ENCODE assay signal across 11 cellular contexts in the genomic region with DNA sequence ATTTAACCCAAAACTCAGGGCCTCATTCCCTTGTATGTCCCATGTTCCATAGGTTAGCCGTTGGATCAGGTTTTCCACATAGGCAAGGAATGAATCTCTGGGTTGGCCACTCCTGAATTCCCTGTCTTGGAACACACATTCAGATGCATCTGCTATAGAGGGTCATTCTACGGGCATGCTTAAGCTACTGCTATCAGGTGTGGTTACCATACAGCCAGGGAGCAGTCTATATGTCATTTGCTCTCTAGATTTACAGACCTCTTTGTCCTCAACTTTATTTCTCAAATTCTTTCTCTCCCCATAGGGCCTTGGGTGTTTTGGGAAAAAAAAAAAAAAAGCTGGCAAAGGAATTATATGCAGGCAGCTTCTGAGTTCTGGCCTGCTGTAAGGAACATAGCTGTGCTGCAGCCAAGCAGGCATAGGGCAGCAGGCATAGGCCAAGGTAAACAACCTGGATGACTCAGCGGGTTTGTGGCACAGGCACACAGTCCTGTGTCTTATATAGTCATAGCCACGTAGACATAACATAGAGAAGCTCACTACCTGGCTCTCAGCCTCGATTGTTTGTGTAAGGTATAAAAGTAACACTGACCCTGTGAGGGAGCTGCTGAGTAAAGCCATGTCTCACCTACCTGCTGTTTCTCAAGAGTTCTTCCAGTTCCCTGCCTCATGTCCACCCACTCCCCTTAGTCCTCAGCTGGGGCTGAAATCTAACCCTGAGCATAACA.
DNase-seq lines count a peak whose midpoint lies in the region; ATAC-seq and TF ChIP-seq lines count a peak whose summit lies in the region.
"Had no signal": no experiment of that assay in that cellular context is flagged by ENCODE, and none has a peak within 500 bp of the region (broad histone marks: within the 10 kb centered on the region; RNA-seq: fewer than 3 reads in every experiment).

No MANE protein-coding gene starts in this region.

- H3K27me3 ChIP-seq in breast epithelium = no peaks in the 10 kb centered on the region

- peak; percentile 7 for DNase-seq in activated naive CD4-positive, alpha-beta T cell treated with anti-CD3 and anti-CD28 coated beads for 36 hours
- no peak for DNase-seq in activated naive CD4-positive, alpha-beta T cell treated with Interleukin-2 at 50 U/mL for 16 hours
- DNase-seq in breast epithelium (ENCODE audit: low spot score in 2 of 2) = peak; percentile 76 to 91
- DNase-seq in kidney tubule cell (ENCODE audit: low spot score) = peak; percentile 92
- no peak for DNase-seq in type B pancreatic cell (ENCODE audit: extremely low spot score, unreplicated experiment)
- no peak for DNase-seq in HuH-7 (ENCODE audit: low spot score)
- DNase-seq in NCI-H748 (lab: John Stamatoyannopoulos, UW; ENCODE audit: unreplicated experiment) = no peak
- DNase-seq: HCEC 1CT; NCI-H1092; stimulated activated CD4-positive, alpha-beta T cell treated with anti-CD3 and anti-CD28 coated beads, Interleukin-2, amount 100 ng/mL, for 24 hours had no signal

- peak overlapping the region; percentile 80 for H3K27ac ChIP-seq in breast epithelium

- no peak for TF ChIP-seq POLR2A in breast epithelium (IDR thresholded peaks at IDR 0.05)

- peaks cover 3 to 8% of the 10 kb centered on the region in 2 donors for H3K9me3 ChIP-seq in breast epithelium

- H3K4me3 ChIP-seq in breast epithelium = no peak overlapping the region

- ATAC-seq in HG03354 (IDR thresholded peaks at IDR 0.05; ENCODE audit: poor library complexity, severe bottlenecking, unreplicated experiment) = no peak

- no peak overlapping the region for H3K4me3 Mint-ChIP-seq in activated naive CD4-positive, alpha-beta T cell treated with anti-CD3 and anti-CD28 coated beads for 36 hours
- H3K4me3 Mint-ChIP-seq in type B pancreatic cell = no peak overlapping the region

- H3K4me1 Mint-ChIP-seq in activated naive CD4-positive, alpha-beta T cell treated with anti-CD3 and anti-CD28 coated beads for 36 hours (ENCODE audit: low read depth) = no peaks in the 10 kb centered on the region
- no peaks in the 10 kb centered on the region for H3K4me1 Mint-ChIP-seq in type B pancreatic cell (ENCODE audit: unreplicated experiment)

- intact Hi-C loops in activated naive CD4-positive, alpha-beta T cell treated with anti-CD3 and anti-CD28 coated beads for 36 hours (cut with micrococcal nuclease) = no loop called here
- intact Hi-C loops in breast epithelium (cut with DNase I; ENCODE audit: low total_unique reads) = no loop called here

- H3K4me1 ChIP-seq in breast epithelium = peaks cover 0 to 3% of the 10 kb centered on the region in 2 donors

- H3K27ac Mint-ChIP-seq in activated naive CD4-positive, alpha-beta T cell treated with anti-CD3 and anti-CD28 coated beads for 36 hours = no peak overlapping the region
- H3K27ac Mint-ChIP-seq in type B pancreatic cell = peak overlapping the region; percentile 94

- peaks cover 24% of the 10 kb centered on the region for H3K9me3 Mint-ChIP-seq in activated naive CD4-positive, alpha-beta T cell treated with anti-CD3 and anti-CD28 coated beads for 36 hours
- H3K9me3 Mint-ChIP-seq in type B pancreatic cell = peaks cover 9% of the 10 kb centered on the region

- peak in 1 of 3 donors; percentile 19 for TF ChIP-seq CTCF in breast epithelium (IDR thresholded peaks at IDR 0.05)
- TF ChIP-seq CTCF in type B pancreatic cell (conservative IDR thresholded peaks at IDR 0.05) = no peak

- H3K36me3 ChIP-seq in breast epithelium = no peaks in the 10 kb centered on the region

- peaks cover 12% of the 10 kb centered on the region for H3K36me3 Mint-ChIP-seq in activated naive CD4-positive, alpha-beta T cell treated with anti-CD3 and anti-CD28 coated beads for 36 hours (ENCODE audit: low read depth)
- H3K36me3 Mint-ChIP-seq in type B pancreatic cell = no peaks in the 10 kb centered on the region

- H3K27me3 Mint-ChIP-seq in activated naive CD4-positive, alpha-beta T cell treated with anti-CD3 and anti-CD28 coated beads for 36 hours (ENCODE audit: low read depth) = no peaks in the 10 kb centered on the region
- no peaks in the 10 kb centered on the region for H3K27me3 Mint-ChIP-seq in type B pancreatic cell

- CTCF ChIA-PET in activated naive CD4-positive, alpha-beta T cell treated with anti-CD3 and anti-CD28 coated beads for 36 hours (lab: Charles Lee) = interaction anchor here (0.9 kb wide), 1 partner anchor 11 kb away, joined by 5 read pairs; no protein-coding TSS in a partner anchor

Comparison
In these comparisons a context has a peak if more than half of its experiments do, and no peak if none do; other contexts are left out.
1. DNase-seq: peak in activated naive CD4-positive, alpha-beta T cell treated with anti-CD3 and anti-CD28 coated beads for 36 hours (single experiment), breast epithelium (2 of 2) and kidney tubule cell (single experiment); none in activated naive CD4-positive, alpha-beta T cell treated with Interleukin-2 at 50 U/mL for 16 hours (single experiment), type B pancreatic cell (single experiment), HuH-7 (single experiment) and NCI-H748 (single experiment).